26 cellular contexts compared by ENCODE assay signal in the genomic region with DNA sequence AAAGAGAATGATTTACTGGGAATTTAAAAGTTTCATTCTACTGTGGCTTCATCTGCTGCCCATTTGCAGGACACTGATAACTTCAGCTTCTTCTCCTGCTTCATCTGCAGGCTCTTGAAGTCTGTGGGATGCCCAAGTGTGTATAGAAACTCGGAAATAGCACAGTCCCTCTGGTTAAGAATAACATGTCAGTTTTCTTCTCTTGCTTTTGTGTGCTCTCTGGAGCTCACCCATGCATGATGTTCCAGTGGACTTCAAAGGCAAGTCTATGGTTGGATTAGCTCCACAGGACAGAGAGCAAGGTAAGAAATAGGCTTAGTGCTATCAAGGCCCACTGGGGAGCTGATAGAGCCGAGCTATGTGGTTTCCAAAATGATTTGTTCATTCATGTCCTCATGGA.
"Had no signal": no experiment of that assay in that cellular context is flagged by ENCODE, and none has a peak within 500 bp of the region (broad histone marks: within the 10 kb centered on the region; RNA-seq: fewer than 3 reads in every experiment).

No MANE protein-coding gene starts in this region.

- DNase-seq: activated CD4-positive, alpha-beta T cell treated with anti-CD3 and anti-CD28 coated beads, Interleukin-2, amount 10 ng/mL, durations not matched to agents 7 days and 5 days; activated CD4-positive, alpha-beta T cell treated with anti-CD3 and anti-CD28 coated beads, Interleukin-2, amount 50 U/mL, for 48 hours; activated CD8-positive, alpha-beta T cell treated with anti-CD3 and anti-CD28 coated beads, Interleukin-2, amount 10 ng/mL, durations not matched to agents 7 days and 5 days; activated gamma-delta T cell treated with Interleukin-2 at 50 U/mL for 16 hours; activated naive CD4-positive, alpha-beta T cell treated with anti-CD3 and anti-CD28 coated beads for 36 hours; activated T-cell treated with anti-CD3 and anti-CD28 coated beads, Interleukin-2, amount 50 U/mL, for 24 hours; adrenal gland; body of pancreas; MM.1S; MV-4-11; NCI-H1092; NCI-H146; NCI-H187; NCI-H2029 treated with DMSO at 0.1 percent for 48 hours; NCI-H2107; NCI-H2171; NCI-H510A; NCI-H526; NCI-H748 treated with DMSO at 0.1 percent for 48 hours; NK-92 treated with Interleukin-12 subunit alpha and Interleukin-12 subunit beta, amount 100 ng/mL, for 24 hours; PC-3; Peyer's patch; RPMI8226; SHP77 treated with DMSO at 0.1 percent for 48 hours; SK-N-SH had no signal

- ATAC-seq: activated CD8-positive, alpha-beta T cell treated with anti-CD3 and anti-CD28 coated beads, Interleukin-2, amount 10 ng/mL, durations not matched to agents 7 days and 5 days; activated naive CD4-positive, alpha-beta T cell treated with anti-CD3 and anti-CD28 coated beads, Interleukin-2, amount 50 U/mL, for 72 hours; body of pancreas; PC-3 had no signal
